In the genomic region with DNA sequence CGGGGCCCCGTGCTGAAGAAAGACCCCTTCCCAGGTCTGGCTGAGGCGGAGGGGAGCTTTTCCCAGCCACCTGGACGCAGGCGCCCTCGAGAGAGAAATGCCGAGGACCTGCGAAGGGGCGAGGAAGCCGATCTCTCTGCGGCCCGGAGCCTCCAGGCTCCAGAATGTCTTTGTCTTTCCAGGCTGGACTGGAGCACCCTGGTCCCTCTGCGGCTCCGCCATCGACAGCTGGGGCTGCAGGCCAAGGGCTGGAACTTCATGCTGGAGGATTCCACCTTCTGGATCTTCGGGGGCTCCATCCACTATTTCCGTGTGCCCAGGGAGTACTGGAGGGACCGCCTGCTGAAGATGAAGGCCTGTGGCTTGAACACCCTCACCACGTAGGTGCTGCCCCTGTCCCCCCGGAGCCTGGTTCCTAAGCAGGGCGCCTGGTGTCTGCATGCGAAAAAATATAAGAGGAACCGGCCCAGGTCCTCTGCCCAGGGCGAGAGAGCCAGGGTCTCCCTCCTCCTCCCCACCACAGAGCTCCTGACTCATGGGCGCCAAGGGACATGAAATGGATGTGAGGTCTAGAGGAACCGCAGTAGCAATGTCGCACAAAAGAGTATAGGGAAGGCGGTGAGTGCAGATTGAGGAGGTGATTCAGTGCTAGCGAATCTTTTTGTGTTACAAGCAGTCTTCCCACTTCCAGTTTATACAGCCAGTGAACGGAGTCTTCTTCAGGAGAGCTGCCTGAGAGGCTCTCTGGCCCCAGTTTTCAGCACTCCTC, we compare ENCODE assay signal across 24 cellular contexts. TPM values are rescaled to one million over a fixed set of nuclear protein-coding genes. Genes with fewer than 3 reads are reported as not detected.
DNase-seq lines count a peak whose midpoint lies in the region; ATAC-seq and TF ChIP-seq lines count a peak whose summit lies in the region.
"Had no signal": no experiment of that assay in that cellular context is flagged by ENCODE, and none has a peak within 500 bp of the region (broad histone marks: within the 10 kb centered on the region; RNA-seq: fewer than 3 reads in every experiment).

No MANE protein-coding gene starts in this region.

- H3K4me2 ChIP-seq in GM23338 (no peak overlapping the region), osteoblast (ENCODE audit: insufficient read depth, low read length) (no peak overlapping the region), trophoblast cell (ENCODE audit: low read length) (no peak overlapping the region)
- H3K4me2 ChIP-seq: A549 had no signal

- no peaks in the 10 kb centered on the region for H3K9me2 ChIP-seq in GM23338 (ENCODE audit: insufficient read depth)

- DNase-seq in Daoy (ENCODE audit: low read depth) (peak; percentile 32), GM23338 (ENCODE audit: low spot score) (peak; percentile 38), islet precursor cell (peak; percentile 46), osteoblast (ENCODE audit: insufficient read length, low spot score, missing footprints) (peak; percentile 60), pons (ENCODE audit: low spot score) (no peak), trophoblast cell (no peak), SW 1271 (lab: John Stamatoyannopoulos, UW) (no peak)
- DNase-seq: DMS79, Karpas-422, MV-4-11, NCI-H1694, NCI-H2081, NCI-H2171, NCI-H345, NCI-H524, NCI-H774, Peyer's patch had no signal

- no peak overlapping the region for H3K9ac ChIP-seq in trophoblast cell (ENCODE audit: low read length)

- H4K8ac ChIP-seq in trophoblast cell (ENCODE audit: low read depth, low read length): no peak overlapping the region

- peaks cover 5% of the 10 kb centered on the region; the same call in 2 of the 3 replicates for H3K4me1 Mint-ChIP-seq in GM23338
- H3K4me1 Mint-ChIP-seq: B cell, CD14-positive monocyte had no signal

- H3K18ac ChIP-seq in trophoblast cell (ENCODE audit: low read length): no peak overlapping the region

- ATAC-seq in GM23338: peak; percentile 41
- ATAC-seq in GM21423 (IDR thresholded peaks at IDR 0.05; ENCODE audit: unreplicated experiment): no peak
- ATAC-seq: A549 had no signal

- no peak overlapping the region for H3K14ac ChIP-seq in trophoblast cell (ENCODE audit: low read length)

- no peak overlapping the region for H3K27ac Mint-ChIP-seq in GM23338
- H3K27ac Mint-ChIP-seq: B cell, CD14-positive monocyte had no signal

- H3K27me3 ChIP-seq in GM23338 (ENCODE audit: insufficient read depth): no peaks in the 10 kb centered on the region
- no peaks in the 10 kb centered on the region for H3K27me3 ChIP-seq in osteoblast (ENCODE audit: insufficient read depth, low read length)
- H3K27me3 ChIP-seq in trophoblast cell (ENCODE audit: insufficient read depth, low read length): no peaks in the 10 kb centered on the region
- H3K27me3 ChIP-seq: Peyer's patch, SJSA1 had no signal

- H3K36me3 Mint-ChIP-seq in GM23338 (ENCODE audit: low read depth): no peaks in the 10 kb centered on the region
- H3K36me3 Mint-ChIP-seq: CD14-positive monocyte had no signal

- H2BK5ac ChIP-seq in trophoblast cell (ENCODE audit: low read depth, low read length, poor library complexity): no peak overlapping the region

- no peak overlapping the region for H3K4ac ChIP-seq in trophoblast cell (ENCODE audit: low read depth, low read length)

- H3K4me1 ChIP-seq in GM23338 (ENCODE audit: insufficient read depth) (no peaks in the 10 kb centered on the region), osteoblast (ENCODE audit: insufficient read depth, low read length) (no peaks in the 10 kb centered on the region), trophoblast cell (ENCODE audit: control insufficient read depth in 1 of 2, insufficient read depth in 2 of 2, low read length in 2 of 2) (no peaks in the 10 kb centered on the region)
- H3K4me1 ChIP-seq: A549, SJSA1 had no signal

- H3K27me3 Mint-ChIP-seq in GM23338 (ENCODE audit: insufficient read depth, low read depth, poor library complexity): peaks cover 5% of the 10 kb centered on the region

- H2AK5ac ChIP-seq in trophoblast cell (ENCODE audit: low read length): no peak overlapping the region

- no peak overlapping the region for H4K12ac ChIP-seq in trophoblast cell (ENCODE audit: low read depth, low read length)

- WGBS in trophoblast cell (ENCODE audit: extremely low coverage, insufficient coverage, insufficient read length): no CpG with 5 or more reads among the region's 30 CpGs

- H3K36me3 ChIP-seq in GM23338 (ENCODE audit: insufficient read depth) (no peaks in the 10 kb centered on the region), osteoblast (ENCODE audit: insufficient read depth, low read length) (no peaks in the 10 kb centered on the region), trophoblast cell (ENCODE audit: control insufficient read depth in 1 of 2, insufficient read depth in 2 of 2, low read length in 2 of 2) (no peaks in the 10 kb centered on the region)
- H3K36me3 ChIP-seq: Peyer's patch, SJSA1 had no signal

- H3F3A ChIP-seq in GM23338 (replicated peaks; ENCODE audit: low read depth): no peaks in the 10 kb centered on the region

- H3K27ac ChIP-seq in GM23338 (ENCODE audit: low read depth): no peak overlapping the region
- no peak overlapping the region for H3K27ac ChIP-seq in osteoblast (ENCODE audit: low read depth, low read length)
- H3K27ac ChIP-seq in trophoblast cell (ENCODE audit: low read depth, low read length): no peak overlapping the region
- H3K27ac ChIP-seq: A549, Peyer's patch, SJSA1 had no signal

- H3K4me3 Mint-ChIP-seq in GM23338: no peak overlapping the region
- H3K4me3 Mint-ChIP-seq: B cell, CD14-positive monocyte had no signal

- H3K4me3 ChIP-seq in GM23338 (no peak overlapping the region), osteoblast (ENCODE audit: insufficient read depth, low read length) (no peak overlapping the region), trophoblast cell (ENCODE audit: low read depth, low read length) (no peak overlapping the region)
- H3K4me3 ChIP-seq: A549, Peyer's patch, SJSA1 had no signal

- H4K20me1 ChIP-seq in GM23338 (replicated peaks; ENCODE audit: insufficient read depth) (no peaks in the 10 kb centered on the region), osteoblast (ENCODE audit: insufficient read depth, low read length) (no peaks in the 10 kb centered on the region)

- TF ChIP-seq CTCF in GM23338 (conservative IDR thresholded peaks at IDR 0.05; ENCODE audit: low read depth in 2 of 2) (no peak), osteoblast (IDR thresholded peaks at IDR 0.05; ENCODE audit: extremely low read depth, low read depth, low read length) (no peak)

- no peaks in the 10 kb centered on the region for H3K79me2 ChIP-seq in GM23338 (replicated peaks; ENCODE audit: insufficient read depth)
- no peaks in the 10 kb centered on the region for H3K79me2 ChIP-seq in osteoblast (ENCODE audit: insufficient read depth, low read length)
- H3K79me2 ChIP-seq in trophoblast cell (ENCODE audit: control insufficient read depth, insufficient read depth, low read length, poor library complexity): no peaks in the 10 kb centered on the region

- H2BK12ac ChIP-seq in trophoblast cell (ENCODE audit: low read length): no peak overlapping the region

- no peaks in the 10 kb centered on the region for H3K79me1 ChIP-seq in trophoblast cell (ENCODE audit: low read length)

- no peak overlapping the region for H2BK120ac ChIP-seq in trophoblast cell (ENCODE audit: insufficient read depth, low read length, poor library complexity)

- no peak overlapping the region for H3K23ac ChIP-seq in trophoblast cell (ENCODE audit: low read length)

- H2AFZ ChIP-seq in GM23338 (peak overlapping the region; percentile 66; the same call in 1 of the 2 replicates), osteoblast (ENCODE audit: low read length) (no peak overlapping the region), trophoblast cell (ENCODE audit: insufficient read depth, low read length, poor library complexity) (no peak overlapping the region)

- no peaks in the 10 kb centered on the region for H3K9me3 Mint-ChIP-seq in GM23338
- H3K9me3 Mint-ChIP-seq: CD14-positive monocyte had no signal

- H4K91ac ChIP-seq in trophoblast cell (ENCODE audit: low read depth, low read length): no peak overlapping the region

- no peaks in the 10 kb centered on the region for H3K9me3 ChIP-seq in osteoblast (ENCODE audit: low read depth, low read length)
- H3K9me3 ChIP-seq in trophoblast cell (ENCODE audit: insufficient read depth, low read depth, low read length): peaks cover 3% of the 10 kb centered on the region
- H3K9me3 ChIP-seq: A549, Peyer's patch, SJSA1 had no signal

TF ChIP-seq in GM23338, 12 proteins besides CTCF, POLR2A, EP300 and RAD21 (continues in another document):
- TF ChIP-seq EZH2phosphoT487 (IDR thresholded peaks at IDR 0.05; ENCODE audit: unreplicated experiment) (no peak), NANOG (IDR thresholded peaks at IDR 0.05; ENCODE audit: borderline replicate concordance) (no peak), ZNF114 (CRISPR knock-in tag; IDR thresholded peaks at IDR 0.05) (no peak), ZNF331 (CRISPR knock-in tag; IDR thresholded peaks at IDR 0.05; ENCODE audit: low read depth) (no peak), POLR2AphosphoS5 (IDR thresholded peaks at IDR 0.05; ENCODE audit: low read depth) (no peak)
- TF ChIP-seq, protein P1, sequence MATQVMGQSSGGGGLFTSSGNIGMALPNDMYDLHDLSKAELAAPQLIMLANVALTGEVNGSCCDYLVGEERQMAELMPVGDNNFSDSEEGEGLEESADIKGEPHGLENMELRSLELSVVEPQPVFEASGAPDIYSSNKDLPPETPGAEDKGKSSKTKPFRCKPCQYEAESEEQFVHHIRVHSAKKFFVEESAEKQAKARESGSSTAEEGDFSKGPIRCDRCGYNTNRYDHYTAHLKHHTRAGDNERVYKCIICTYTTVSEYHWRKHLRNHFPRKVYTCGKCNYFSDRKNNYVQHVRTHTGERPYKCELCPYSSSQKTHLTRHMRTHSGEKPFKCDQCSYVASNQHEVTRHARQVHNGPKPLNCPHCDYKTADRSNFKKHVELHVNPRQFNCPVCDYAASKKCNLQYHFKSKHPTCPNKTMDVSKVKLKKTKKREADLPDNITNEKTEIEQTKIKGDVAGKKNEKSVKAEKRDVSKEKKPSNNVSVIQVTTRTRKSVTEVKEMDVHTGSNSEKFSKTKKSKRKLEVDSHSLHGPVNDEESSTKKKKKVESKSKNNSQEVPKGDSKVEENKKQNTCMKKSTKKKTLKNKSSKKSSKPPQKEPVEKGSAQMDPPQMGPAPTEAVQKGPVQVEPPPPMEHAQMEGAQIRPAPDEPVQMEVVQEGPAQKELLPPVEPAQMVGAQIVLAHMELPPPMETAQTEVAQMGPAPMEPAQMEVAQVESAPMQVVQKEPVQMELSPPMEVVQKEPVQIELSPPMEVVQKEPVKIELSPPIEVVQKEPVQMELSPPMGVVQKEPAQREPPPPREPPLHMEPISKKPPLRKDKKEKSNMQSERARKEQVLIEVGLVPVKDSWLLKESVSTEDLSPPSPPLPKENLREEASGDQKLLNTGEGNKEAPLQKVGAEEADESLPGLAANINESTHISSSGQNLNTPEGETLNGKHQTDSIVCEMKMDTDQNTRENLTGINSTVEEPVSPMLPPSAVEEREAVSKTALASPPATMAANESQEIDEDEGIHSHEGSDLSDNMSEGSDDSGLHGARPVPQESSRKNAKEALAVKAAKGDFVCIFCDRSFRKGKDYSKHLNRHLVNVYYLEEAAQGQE (IDR thresholded peaks at IDR 0.05; ENCODE audit: unreplicated experiment): no peak

RNA-seq across cellular contexts. Expression of a gene that starts 11.0 kb away (rescaled TPM):
- 12.6 and 13.4 TPM in 2 replicates for total RNA-seq in Daoy (2014; rRNA removed; shearing (Covaris generic))
- total RNA-seq in GM23338 (2014; rRNA removed; shearing (Covaris generic)): 9.8 and 12.3 TPM in 2 replicates
- 2.9 and 3.3 TPM in 2 replicates for polyA plus RNA-seq in GM23338 (2016; fragmentation: Nextera tagmentation; extraction: Ambion mirVana)
- 0.29 and 0.36 TPM in 2 replicates for total RNA-seq in osteoblast
- polyA plus RNA-seq in trophoblast cell (2013): 0.18 and 0.24 TPM in 2 replicates
- total RNA-seq: M059J, OCI-LY7, SJSA1 had no signal
- polyA plus RNA-seq: CD14-positive monocyte had no signal

Comparison
In these comparisons a context has a peak if more than half of its experiments do, and no peak if none do; other contexts are left out.
1. DNase-seq: peak in Daoy (single experiment), GM23338 (single experiment), islet precursor cell (single experiment) and osteoblast (single experiment); none in pons (single experiment), trophoblast cell (0 of 2) and SW 1271 (0 of 2).